ENCODE assay signal across 20 cellular contexts in the genomic region with DNA sequence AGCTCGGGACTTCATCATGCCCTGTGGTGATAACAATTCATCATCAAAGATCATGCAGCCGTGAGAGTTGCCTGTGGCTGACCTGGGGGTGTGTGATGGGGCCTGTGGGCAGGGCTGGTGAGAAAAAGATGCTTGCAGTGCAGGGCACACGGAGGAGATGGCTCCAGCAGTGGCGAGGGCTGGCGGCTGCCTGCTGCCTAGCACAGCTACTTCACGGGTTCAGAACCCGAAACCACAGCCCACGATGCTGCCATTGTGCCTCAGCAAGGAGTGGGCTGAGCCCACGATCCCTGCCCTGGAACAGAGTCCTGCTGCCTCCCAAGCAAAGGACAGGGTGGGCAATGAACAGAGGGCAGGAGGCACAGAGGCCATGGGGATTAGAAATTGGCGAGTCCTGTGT. TPM values are rescaled to one million over a fixed set of nuclear protein-coding genes. Genes with fewer than 3 reads are reported as not detected.
A peak's percentile ranks its signal among the peaks of the same experiment; 100 is the strongest.
DNase-seq lines count a peak whose midpoint lies in the region; ATAC-seq and TF ChIP-seq lines count a peak whose summit lies in the region.
"Had no signal": no experiment of that assay in that cellular context is flagged by ENCODE, and none has a peak within 500 bp of the region (broad histone marks: within the 10 kb centered on the region; RNA-seq: fewer than 3 reads in every experiment).

No MANE protein-coding gene starts in this region.

- no peaks in the 10 kb centered on the region for H3K4me1 ChIP-seq in testis
- no peaks in the 10 kb centered on the region for H3K4me1 ChIP-seq in osteoblast (ENCODE audit: insufficient read depth, low read length)
- H3K4me1 ChIP-seq: Peyer's patch had no signal

- TF ChIP-seq POLR2A in testis (IDR thresholded peaks at IDR 0.05), result no peak

- no peak overlapping the region for H2AFZ ChIP-seq in osteoblast (ENCODE audit: low read length)

- H3K27me3 Mint-ChIP-seq in activated CD8-positive, alpha-beta T cell treated with anti-CD3 and anti-CD28 coated beads for 36 hours, result no peaks in the 10 kb centered on the region
- peaks cover 4% of the 10 kb centered on the region for H3K27me3 Mint-ChIP-seq in activated CD8-positive, alpha-beta T cell treated with anti-CD3 and anti-CD28 coated beads, Interleukin-2, amount 10 ng/mL, durations not matched to agents 7 days and 5 days (ENCODE audit: low read depth)
- peaks cover 0 to 2% (median 0%) of the 10 kb centered on the region in 5 donors for H3K27me3 Mint-ChIP-seq in naive thymus-derived CD8-positive, alpha-beta T cell

- no peaks in the 10 kb centered on the region for H3K79me2 ChIP-seq in osteoblast (ENCODE audit: insufficient read depth, low read length)

- H3K27me3 ChIP-seq in testis (no peaks in the 10 kb centered on the region), osteoblast (ENCODE audit: insufficient read depth, low read length) (no peaks in the 10 kb centered on the region)
- H3K27me3 ChIP-seq: Peyer's patch had no signal

- H3K9me3 ChIP-seq in testis (no peaks in the 10 kb centered on the region), osteoblast (ENCODE audit: low read depth, low read length) (no peaks in the 10 kb centered on the region)

- no peak overlapping the region for H3K27ac Mint-ChIP-seq in activated CD8-positive, alpha-beta T cell treated with anti-CD3 and anti-CD28 coated beads for 36 hours
- H3K27ac Mint-ChIP-seq in activated CD8-positive, alpha-beta T cell treated with anti-CD3 and anti-CD28 coated beads, Interleukin-2, amount 10 ng/mL, durations not matched to agents 7 days and 5 days, result no peak overlapping the region
- H3K27ac Mint-ChIP-seq in naive thymus-derived CD8-positive, alpha-beta T cell, result peak overlapping the region in 6 of 10 donors; percentile 43 to 75 (median 58)

- H3K27ac ChIP-seq in testis (no peak overlapping the region), osteoblast (ENCODE audit: low read depth, low read length) (no peak overlapping the region)
- H3K27ac ChIP-seq: 22Rv1, C4-2B, Peyer's patch had no signal

- no peak overlapping the region for H3K4me3 ChIP-seq in testis
- H3K4me3 ChIP-seq in osteoblast (ENCODE audit: insufficient read depth, low read length), result no peak overlapping the region
- H3K4me3 ChIP-seq: Peyer's patch had no signal

- no peaks in the 10 kb centered on the region for H3K36me3 ChIP-seq in testis (ENCODE audit: low read depth, missing control alignments)
- H3K36me3 ChIP-seq in osteoblast (ENCODE audit: insufficient read depth, low read length), result no peaks in the 10 kb centered on the region
- H3K36me3 ChIP-seq: Peyer's patch had no signal

- POLR2A ChIA-PET in activated CD8-positive, alpha-beta T cell treated with anti-CD3 and anti-CD28 coated beads for 36 hours (lab: Charles Lee), result no interaction called here
- POLR2A ChIA-PET in activated CD8-positive, alpha-beta T cell treated with anti-CD3 and anti-CD28 coated beads, Interleukin-2, amount 10 ng/mL, durations not matched to agents 7 days and 5 days (lab: Charles Lee), result no interaction called here
- POLR2A ChIA-PET in naive thymus-derived CD8-positive, alpha-beta T cell (lab: Charles Lee), result interaction anchor here (0.9 to 3.3 kb wide), 3 partner anchors 27 to 32 kb away, joined by 3 to 15 read pairs (median 4); a partner anchor contains a TSS

- 79 to 83% methylated on average over 10 of the region's 10 CpGs for WGBS in testis, 2 donors

- H3K4me1 Mint-ChIP-seq in activated CD8-positive, alpha-beta T cell treated with anti-CD3 and anti-CD28 coated beads for 36 hours (ENCODE audit: low read depth), result peaks cover 30% of the 10 kb centered on the region
- H3K4me1 Mint-ChIP-seq in activated CD8-positive, alpha-beta T cell treated with anti-CD3 and anti-CD28 coated beads, Interleukin-2, amount 10 ng/mL, durations not matched to agents 7 days and 5 days (ENCODE audit: low read depth), result peaks cover 15% of the 10 kb centered on the region
- peaks cover 21 to 52% (median 43%) of the 10 kb centered on the region in 4 donors for H3K4me1 Mint-ChIP-seq in naive thymus-derived CD8-positive, alpha-beta T cell

- H3K4me2 ChIP-seq in osteoblast (ENCODE audit: insufficient read depth, low read length), result no peak overlapping the region

- TF ChIP-seq CTCF in activated CD8-positive, alpha-beta T cell treated with anti-CD3 and anti-CD28 coated beads for 36 hours (IDR thresholded peaks at IDR 0.05), result no peak
- TF ChIP-seq CTCF in testis (IDR thresholded peaks at IDR 0.05), result no peak
- no peak for TF ChIP-seq CTCF in osteoblast (IDR thresholded peaks at IDR 0.05; ENCODE audit: extremely low read depth, low read depth, low read length)

- H4K20me1 ChIP-seq in osteoblast (ENCODE audit: insufficient read depth, low read length), result no peaks in the 10 kb centered on the region

- peak; percentile 34 for ATAC-seq in activated CD8-positive, alpha-beta T cell treated with anti-CD3 and anti-CD28 coated beads for 36 hours
- no peak for ATAC-seq in activated CD8-positive, alpha-beta T cell treated with anti-CD3 and anti-CD28 coated beads, Interleukin-2, amount 10 ng/mL, durations not matched to agents 7 days and 5 days
- ATAC-seq in left ventricle myocardium superior, result peak; percentile 10
- no peak for ATAC-seq in Right ventricle myocardium inferior
- ATAC-seq in naive thymus-derived CD8-positive, alpha-beta T cell, result no peak

- intact Hi-C loops in activated CD8-positive, alpha-beta T cell treated with anti-CD3 and anti-CD28 coated beads for 36 hours (cut with micrococcal nuclease), result no loop called here
- intact Hi-C loops in left ventricle myocardium superior (cut with micrococcal nuclease) (no loop called here), Right ventricle myocardium inferior (cut with DNase I) (no loop called here), testis (cut with DNase I; ENCODE audit: low total_unique reads) (no loop called here)

- H3K4me3 Mint-ChIP-seq in activated CD8-positive, alpha-beta T cell treated with anti-CD3 and anti-CD28 coated beads for 36 hours, result no peak overlapping the region
- H3K4me3 Mint-ChIP-seq in activated CD8-positive, alpha-beta T cell treated with anti-CD3 and anti-CD28 coated beads, Interleukin-2, amount 10 ng/mL, durations not matched to agents 7 days and 5 days, result no peak overlapping the region
- peak overlapping the region in 4 of 10 donors; percentile 28 to 65 (median 58) for H3K4me3 Mint-ChIP-seq in naive thymus-derived CD8-positive, alpha-beta T cell

- H3K36me3 Mint-ChIP-seq in activated CD8-positive, alpha-beta T cell treated with anti-CD3 and anti-CD28 coated beads for 36 hours (ENCODE audit: low read depth), result peaks cover 27% of the 10 kb centered on the region
- H3K36me3 Mint-ChIP-seq in activated CD8-positive, alpha-beta T cell treated with anti-CD3 and anti-CD28 coated beads, Interleukin-2, amount 10 ng/mL, durations not matched to agents 7 days and 5 days (ENCODE audit: low read depth), result peaks cover 26% of the 10 kb centered on the region
- H3K36me3 Mint-ChIP-seq in naive thymus-derived CD8-positive, alpha-beta T cell, result peaks cover 2 to 44% (median 39%) of the 10 kb centered on the region in 3 donors

- DNase-seq in activated CD8-positive, alpha-beta T cell treated with anti-CD3 and anti-CD28 coated beads for 36 hours, result peak; percentile 22
- no peak for DNase-seq in activated CD8-positive, alpha-beta T cell treated with anti-CD3 and anti-CD28 coated beads, Interleukin-2, amount 10 ng/mL, durations not matched to agents 7 days and 5 days
- DNase-seq in left ventricle myocardium superior (no peak), Right ventricle myocardium inferior (ENCODE audit: missing footprints) (no peak), testis (peak; percentile 4), osteoblast (ENCODE audit: insufficient read length, low spot score, missing footprints) (no peak), NCI-H2171 treated with DMSO at 0.1 percent for 48 hours (lab: John Stamatoyannopoulos, UW) (no peak)
- peak in 3 of 10 donors; percentile 18 to 32 (median 32) for DNase-seq in naive thymus-derived CD8-positive, alpha-beta T cell
- DNase-seq: AML-193, COR-L47, DMS 273 treated with DMSO at 0.1 percent for 48 hours, KG1, NCI-H1105 treated with DMSO at 0.1 percent for 48 hours, NCI-H1694, NCI-H2081 treated with DMSO at 0.1 percent for 48 hours had no signal

- CTCF ChIA-PET in activated CD8-positive, alpha-beta T cell treated with anti-CD3 and anti-CD28 coated beads for 36 hours (lab: Charles Lee), result interaction anchor here (0.7 to 1.3 kb wide), 2 partner anchors 14 to 167 kb away, joined by 3 read pairs; a partner anchor contains a TSS
- CTCF ChIA-PET in activated CD8-positive, alpha-beta T cell treated with anti-CD3 and anti-CD28 coated beads, Interleukin-2, amount 10 ng/mL, durations not matched to agents 7 days and 5 days (lab: Charles Lee), result interaction anchor here (1.0 kb wide), 1 partner anchor 116 kb away, joined by 3 read pairs; no protein-coding TSS in a partner anchor

- peaks cover 48% of the 10 kb centered on the region for H3K9me3 Mint-ChIP-seq in activated CD8-positive, alpha-beta T cell treated with anti-CD3 and anti-CD28 coated beads for 36 hours
- H3K9me3 Mint-ChIP-seq in activated CD8-positive, alpha-beta T cell treated with anti-CD3 and anti-CD28 coated beads, Interleukin-2, amount 10 ng/mL, durations not matched to agents 7 days and 5 days (ENCODE audit: insufficient read depth), result peaks cover 42% of the 10 kb centered on the region
- H3K9me3 Mint-ChIP-seq in naive thymus-derived CD8-positive, alpha-beta T cell, result peaks cover 17 to 58% (median 46%) of the 10 kb centered on the region in 9 donors

RNA-seq across cellular contexts. Expression of a gene that starts 0.6 kb away (rescaled TPM):
- not detected for total RNA-seq in activated CD8-positive, alpha-beta T cell treated with anti-CD3 and anti-CD28 coated beads for 36 hours
- total RNA-seq in activated CD8-positive, alpha-beta T cell treated with anti-CD3 and anti-CD28 coated beads, Interleukin-2, amount 10 ng/mL, durations not matched to agents 7 days and 5 days, result not detected
- total RNA-seq in left ventricle myocardium superior, result not detected
- total RNA-seq in Right ventricle myocardium inferior, result not detected
- total RNA-seq in naive thymus-derived CD8-positive, alpha-beta T cell, result not detected
- polyA plus RNA-seq in naive thymus-derived CD8-positive, alpha-beta T cell, result not detected
- total RNA-seq in testis, result not detected
- polyA plus RNA-seq in testis (ENCODE audit: insufficient read depth, low read depth, low replicate concordance), result not detected
- total RNA-seq in osteoblast, result not detected in 2 replicates
- total RNA-seq: H4, NCI-H460, Peyer's patch had no signal

RNA-seq across cellular contexts. Expression of a gene that starts 10.9 kb away (rescaled TPM):
- total RNA-seq in activated CD8-positive, alpha-beta T cell treated with anti-CD3 and anti-CD28 coated beads for 36 hours, result not detected
- not detected for total RNA-seq in activated CD8-positive, alpha-beta T cell treated with anti-CD3 and anti-CD28 coated beads, Interleukin-2, amount 10 ng/mL, durations not matched to agents 7 days and 5 days
- total RNA-seq in left ventricle myocardium superior, result not detected
- total RNA-seq in Right ventricle myocardium inferior, result not detected
- not detected for total RNA-seq in naive thymus-derived CD8-positive, alpha-beta T cell
- polyA plus RNA-seq in naive thymus-derived CD8-positive, alpha-beta T cell, result not detected
- total RNA-seq in testis, result not detected
- polyA plus RNA-seq in testis (ENCODE audit: insufficient read depth, low read depth, low replicate concordance), result not detected
- not detected in 2 replicates for total RNA-seq in osteoblast
- total RNA-seq: H4, NCI-H460, Peyer's patch had no signal

RNA-seq across cellular contexts. Expression of a gene that starts 14.4 kb away (rescaled TPM):
- total RNA-seq in activated CD8-positive, alpha-beta T cell treated with anti-CD3 and anti-CD28 coated beads for 36 hours, result not detected
- total RNA-seq in activated CD8-positive, alpha-beta T cell treated with anti-CD3 and anti-CD28 coated beads, Interleukin-2, amount 10 ng/mL, durations not matched to agents 7 days and 5 days, result not detected
- total RNA-seq in left ventricle myocardium superior, result not detected
- not detected for total RNA-seq in Right ventricle myocardium inferior
- total RNA-seq in naive thymus-derived CD8-positive, alpha-beta T cell, result not detected
- polyA plus RNA-seq in naive thymus-derived CD8-positive, alpha-beta T cell, result not detected
- total RNA-seq in testis, result not detected
- polyA plus RNA-seq in testis (ENCODE audit: insufficient read depth, low read depth, low replicate concordance), result not detected
- not detected in 2 replicates for total RNA-seq in osteoblast
- total RNA-seq: H4, NCI-H460, Peyer's patch had no signal

RNA-seq across cellular contexts. Expression of a gene that starts 20.0 kb away (rescaled TPM):
- total RNA-seq in activated CD8-positive, alpha-beta T cell treated with anti-CD3 and anti-CD28 coated beads for 36 hours, result not detected
- not detected for total RNA-seq in activated CD8-positive, alpha-beta T cell treated with anti-CD3 and anti-CD28 coated beads, Interleukin-2, amount 10 ng/mL, durations not matched to agents 7 days and 5 days
- total RNA-seq in left ventricle myocardium superior, result not detected
- not detected for total RNA-seq in Right ventricle myocardium inferior
- total RNA-seq in naive thymus-derived CD8-positive, alpha-beta T cell, result not detected
- not detected for polyA plus RNA-seq in naive thymus-derived CD8-positive, alpha-beta T cell
- under 1 TPM in 1 of 2 donors, not detected in 1; 0.37 TPM for total RNA-seq in testis
- polyA plus RNA-seq in testis (ENCODE audit: insufficient read depth, low read depth, low replicate concordance), result not detected
- not detected in 2 replicates for total RNA-seq in osteoblast
- total RNA-seq: H4, NCI-H460, Peyer's patch had no signal

RNA-seq across cellular contexts. Expression of a gene that starts 25.9 kb away (rescaled TPM):
- not detected for total RNA-seq in activated CD8-positive, alpha-beta T cell treated with anti-CD3 and anti-CD28 coated beads for 36 hours
- not detected for total RNA-seq in activated CD8-positive, alpha-beta T cell treated with anti-CD3 and anti-CD28 coated beads, Interleukin-2, amount 10 ng/mL, durations not matched to agents 7 days and 5 days
- total RNA-seq in left ventricle myocardium superior (not detected), Right ventricle myocardium inferior (not detected), testis (under 1 TPM in 1 of 2 donors, not detected in 1; 0.31 TPM), osteoblast (not detected in 2 replicates)
- not detected for total RNA-seq in naive thymus-derived CD8-positive, alpha-beta T cell
- polyA plus RNA-seq in naive thymus-derived CD8-positive, alpha-beta T cell, result not detected
- not detected for polyA plus RNA-seq in testis (ENCODE audit: insufficient read depth, low read depth, low replicate concordance)
- total RNA-seq: H4, NCI-H460, Peyer's patch had no signal

Comparison
In these comparisons a context has a peak if more than half of its experiments do, and no peak if none do; other contexts are left out.
1. ATAC-seq: peak in activated CD8-positive, alpha-beta T cell treated with anti-CD3 and anti-CD28 coated beads for 36 hours (single experiment) and left ventricle myocardium superior (single experiment); none in activated CD8-positive, alpha-beta T cell treated with anti-CD3 and anti-CD28 coated beads, Interleukin-2, amount 10 ng/mL, durations not matched to agents 7 days and 5 days (single experiment), Right ventricle myocardium inferior (single experiment) and naive thymus-derived CD8-positive, alpha-beta T cell (0 of 2).
2. DNase-seq: peak in activated CD8-positive, alpha-beta T cell treated with anti-CD3 and anti-CD28 coated beads for 36 hours (single experiment) and testis (single experiment); none in activated CD8-positive, alpha-beta T cell treated with anti-CD3 and anti-CD28 coated beads, Interleukin-2, amount 10 ng/mL, durations not matched to agents 7 days and 5 days (single experiment), left ventricle myocardium superior (single experiment), Right ventricle myocardium inferior (single experiment), osteoblast (single experiment) and NCI-H2171 treated with DMSO at 0.1 percent for 48 hours (single experiment).
3. H3K27ac Mint-ChIP-seq: peak in naive thymus-derived CD8-positive, alpha-beta T cell (6 of 10); none in activated CD8-positive, alpha-beta T cell treated with anti-CD3 and anti-CD28 coated beads for 36 hours (single experiment) and activated CD8-positive, alpha-beta T cell treated with anti-CD3 and anti-CD28 coated beads, Interleukin-2, amount 10 ng/mL, durations not matched to agents 7 days and 5 days (single experiment).